Comparison of ENCODE assay signal across 10 cellular contexts in the genomic region with DNA sequence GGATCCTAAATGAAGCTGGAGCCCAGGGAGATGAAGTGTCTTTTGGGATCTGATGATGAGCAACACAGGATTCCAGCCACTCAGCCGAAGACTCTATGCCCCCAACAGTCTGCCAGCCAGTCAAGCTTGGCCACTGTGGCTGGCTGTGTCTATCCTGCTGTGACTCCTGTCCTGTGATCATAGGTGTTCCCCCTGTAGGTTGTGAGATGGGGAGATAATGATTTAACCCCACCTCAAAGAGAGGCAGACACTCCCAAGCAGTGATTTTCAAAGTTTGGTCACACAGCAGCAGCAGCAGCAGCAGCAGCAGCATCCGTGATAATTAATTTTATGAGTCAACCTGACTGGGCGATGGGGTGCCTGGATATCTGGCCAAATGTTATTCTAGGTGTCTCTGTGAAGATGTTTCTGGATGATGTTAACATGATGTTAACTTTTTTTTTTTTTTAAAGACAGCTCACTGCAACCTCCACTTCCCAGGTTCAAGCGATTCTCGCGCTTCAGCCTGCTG. TPM values are rescaled to one million over a fixed set of nuclear protein-coding genes. Genes with fewer than 3 reads are reported as not detected.
A peak's percentile ranks its signal among the peaks of the same experiment; 100 is the strongest.
DNase-seq lines count a peak whose midpoint lies in the region; ATAC-seq and TF ChIP-seq lines count a peak whose summit lies in the region.
"Had no signal": no experiment of that assay in that cellular context is flagged by ENCODE, and none has a peak within 500 bp of the region (broad histone marks: within the 10 kb centered on the region; RNA-seq: fewer than 3 reads in every experiment).

No MANE protein-coding gene starts in this region.

- H3K4me1 Mint-ChIP-seq in activated CD4-positive, alpha-beta T cell treated with anti-CD3 and anti-CD28 coated beads, Interleukin-2, amount 10 ng/mL, durations not matched to agents 7 days and 5 days = peaks cover 28% of the 10 kb centered on the region
- H3K4me1 Mint-ChIP-seq in stimulated activated naive B cell treated with anti-CD40 and anti-IgM and Interleukin-4, amounts not matched to agents 10 μg/mL and 1 μg/mL and 100 μg/mL, for 72 hours = peaks cover 43 to 60% of the 10 kb centered on the region in 2 donors

- peaks cover 2% of the 10 kb centered on the region for H3K27me3 Mint-ChIP-seq in activated CD4-positive, alpha-beta T cell treated with anti-CD3 and anti-CD28 coated beads, Interleukin-2, amount 10 ng/mL, durations not matched to agents 7 days and 5 days
- H3K27me3 Mint-ChIP-seq in stimulated activated naive B cell treated with anti-CD40 and anti-IgM and Interleukin-4, amounts not matched to agents 10 μg/mL and 1 μg/mL and 100 μg/mL, for 72 hours = no peaks in the 10 kb centered on the region

- H3K27me3 ChIP-seq in esophagus squamous epithelium = no peaks in the 10 kb centered on the region

- peak overlapping the region; percentile 90 for H3K27ac Mint-ChIP-seq in activated CD4-positive, alpha-beta T cell treated with anti-CD3 and anti-CD28 coated beads, Interleukin-2, amount 10 ng/mL, durations not matched to agents 7 days and 5 days
- H3K27ac Mint-ChIP-seq in stimulated activated naive B cell treated with anti-CD40 and anti-IgM and Interleukin-4, amounts not matched to agents 10 μg/mL and 1 μg/mL and 100 μg/mL, for 72 hours = peak overlapping the region; percentile 90

- CTCF ChIA-PET in activated CD4-positive, alpha-beta T cell treated with anti-CD3 and anti-CD28 coated beads, Interleukin-2, amount 10 ng/mL, durations not matched to agents 7 days and 5 days (lab: Charles Lee) = interaction anchor here (0.6 to 2.1 kb wide), 2 partner anchors 12 to 227 kb away, joined by 3 to 7 read pairs; no protein-coding TSS in a partner anchor

- H3K36me3 ChIP-seq in esophagus squamous epithelium = no peaks in the 10 kb centered on the region

- POLR2A ChIA-PET in activated CD4-positive, alpha-beta T cell treated with anti-CD3 and anti-CD28 coated beads, Interleukin-2, amount 10 ng/mL, durations not matched to agents 7 days and 5 days (lab: Charles Lee) = no interaction called here

- WGBS in esophagus squamous epithelium, 2 donors = 73 to 80% methylated on average over 6 of the region's 6 CpGs

- intact Hi-C loops in esophagus squamous epithelium (cut with DNase I) = no loop called here

- peaks cover 12 to 56% (median 48%) of the 10 kb centered on the region in 3 donors for H3K4me1 ChIP-seq in esophagus squamous epithelium

- TF ChIP-seq CTCF in esophagus squamous epithelium (IDR thresholded peaks at IDR 0.05) = no peak

- H3K4me3 Mint-ChIP-seq in activated CD4-positive, alpha-beta T cell treated with anti-CD3 and anti-CD28 coated beads, Interleukin-2, amount 10 ng/mL, durations not matched to agents 7 days and 5 days = no peak overlapping the region
- peak overlapping the region; percentile 49 to 67 for H3K4me3 Mint-ChIP-seq in stimulated activated naive B cell treated with anti-CD40 and anti-IgM and Interleukin-4, amounts not matched to agents 10 μg/mL and 1 μg/mL and 100 μg/mL, for 72 hours

- TF ChIP-seq POLR2A in esophagus squamous epithelium (IDR thresholded peaks at IDR 0.05) = no peak

- H3K27ac ChIP-seq in esophagus squamous epithelium = peak overlapping the region in 3 of 4 donors; percentile 65 to 87 (median 69)

- no peaks in the 10 kb centered on the region for H3K9me3 ChIP-seq in esophagus squamous epithelium
- H3K9me3 ChIP-seq: A549 had no signal

- no peak overlapping the region for H3K4me3 ChIP-seq in esophagus squamous epithelium
- H3K4me3 ChIP-seq: A549 had no signal

- no peaks in the 10 kb centered on the region for H3K36me3 Mint-ChIP-seq in activated CD4-positive, alpha-beta T cell treated with anti-CD3 and anti-CD28 coated beads, Interleukin-2, amount 10 ng/mL, durations not matched to agents 7 days and 5 days (ENCODE audit: low read depth)
- H3K36me3 Mint-ChIP-seq in stimulated activated naive B cell treated with anti-CD40 and anti-IgM and Interleukin-4, amounts not matched to agents 10 μg/mL and 1 μg/mL and 100 μg/mL, for 72 hours = peaks cover 0 to 3% of the 10 kb centered on the region in 2 donors

- no peak for DNase-seq in activated CD4-positive, alpha-beta T cell treated with anti-CD3 and anti-CD28 coated beads, Interleukin-2, amount 10 ng/mL, durations not matched to agents 7 days and 5 days
- no peak for DNase-seq in activated CD4-positive, alpha-beta T cell treated with anti-CD3 and anti-CD28 coated beads for 1 hour
- DNase-seq in LHCN-M2 (ENCODE audit: low read depth) = peak; percentile 80
- DNase-seq in esophagus squamous epithelium (lab: John Stamatoyannopoulos, UW) = no peak
- peak; percentile 17 for DNase-seq in stimulated activated naive B cell treated with anti-CD40 and anti-IgM and Interleukin-4, amounts not matched to agents 10 μg/mL and 1 μg/mL and 100 μg/mL, for 72 hours
- no peak for DNase-seq in OCI-M2 (lab: John Stamatoyannopoulos, UW; ENCODE audit: unreplicated experiment)
- no peak for DNase-seq in NCI-H187 treated with DMSO at 0.1 percent for 48 hours (lab: John Stamatoyannopoulos, UW)
- DNase-seq: effector memory CD4-positive, alpha-beta T cell had no signal

- no peaks in the 10 kb centered on the region for H3K9me3 Mint-ChIP-seq in activated CD4-positive, alpha-beta T cell treated with anti-CD3 and anti-CD28 coated beads, Interleukin-2, amount 10 ng/mL, durations not matched to agents 7 days and 5 days
- H3K9me3 Mint-ChIP-seq in stimulated activated naive B cell treated with anti-CD40 and anti-IgM and Interleukin-4, amounts not matched to agents 10 μg/mL and 1 μg/mL and 100 μg/mL, for 72 hours = peaks cover 0 to 4% of the 10 kb centered on the region in 2 donors

- ATAC-seq in stimulated activated naive B cell treated with anti-CD40 and anti-IgM and Interleukin-4, amounts not matched to agents 10 μg/mL and 1 μg/mL and 100 μg/mL, for 72 hours (replicated peaks) = peak; percentile 65 to 77
- no peak for ATAC-seq in HG02973 (IDR thresholded peaks at IDR 0.05; ENCODE audit: unreplicated experiment)

RNA-seq across cellular contexts. Expression of a gene that starts 21.4 kb away (rescaled TPM):
- total RNA-seq in activated CD4-positive, alpha-beta T cell treated with anti-CD3 and anti-CD28 coated beads, Interleukin-2, amount 10 ng/mL, durations not matched to agents 7 days and 5 days = under 1 TPM; 0.52 to 0.67 TPM
- total RNA-seq in LHCN-M2 (2014; rRNA removed) = 92.2 and 129 TPM in 2 replicates
- 96.1 TPM for polyA plus RNA-seq in LHCN-M2 (2012)
- 100 to 1,000 TPM in 3 of 4 donors, 10 to 100 TPM in 1; 61.7 to 245 (median 144) TPM for total RNA-seq in esophagus squamous epithelium

Comparison
In these comparisons a context has a peak if more than half of its experiments do, and no peak if none do; other contexts are left out.
1. DNase-seq: peak in LHCN-M2 (single experiment) and stimulated activated naive B cell treated with anti-CD40 and anti-IgM and Interleukin-4, amounts not matched to agents 10 μg/mL and 1 μg/mL and 100 μg/mL, for 72 hours (single experiment); none in activated CD4-positive, alpha-beta T cell treated with anti-CD3 and anti-CD28 coated beads, Interleukin-2, amount 10 ng/mL, durations not matched to agents 7 days and 5 days (single experiment), activated CD4-positive, alpha-beta T cell treated with anti-CD3 and anti-CD28 coated beads for 1 hour (single experiment), esophagus squamous epithelium (single experiment), OCI-M2 (single experiment) and NCI-H187 treated with DMSO at 0.1 percent for 48 hours (single experiment).
2. RNA of a gene that starts 21.4 kb away (total RNA-seq): 61.7 to 245 TPM in esophagus squamous epithelium and 92.2 to 129 TPM in LHCN-M2; 0.52 to 0.67 TPM in activated CD4-positive, alpha-beta T cell treated with anti-CD3 and anti-CD28 coated beads, Interleukin-2, amount 10 ng/mL, durations not matched to agents 7 days and 5 days; every median in the first group is over 10 times any median in the second.